In genomic region chrX:48960291-48960690, GRCh38 we compare ENCODE assay signal across 1 cellular context.
TF ChIP-seq lines count a peak whose summit lies in the region.

No MANE protein-coding gene starts in this region.

TF ChIP-seq in GM23338, 12 proteins besides CTCF, POLR2A, EP300 and RAD21:
- TF ChIP-seq REST (IDR thresholded peaks at IDR 0.05; ENCODE audit: unreplicated experiment) (no peak), ZNF114 (CRISPR knock-in tag; IDR thresholded peaks at IDR 0.05) (no peak), JUNB (IDR thresholded peaks at IDR 0.05; ENCODE audit: unreplicated experiment) (no peak), NANOG (IDR thresholded peaks at IDR 0.05; ENCODE audit: borderline replicate concordance) (no peak), EZH2phosphoT487 (IDR thresholded peaks at IDR 0.05; ENCODE audit: unreplicated experiment) (no peak), ZNF462 (CRISPR knock-in tag; IDR thresholded peaks at IDR 0.05) (no peak), ETS1 (IDR thresholded peaks at IDR 0.05) (no peak), STAT1 (IDR thresholded peaks at IDR 0.05; ENCODE audit: unreplicated experiment) (no peak), POLR2AphosphoS5 (IDR thresholded peaks at IDR 0.05; ENCODE audit: low read depth) (no peak), ZNF331 (CRISPR knock-in tag; IDR thresholded peaks at IDR 0.05; ENCODE audit: low read depth) (no peak), EZH2 (IDR thresholded peaks at IDR 0.05; ENCODE audit: low read depth, unreplicated experiment) (no peak), CREB1 (CRISPR knock-in tag; IDR thresholded peaks at IDR 0.05; ENCODE audit: low read depth) (no peak)
